8 cellular contexts compared by ENCODE assay signal in genomic region chr11:46315033-46315738, GRCh38. TPM values are rescaled to one million over a fixed set of nuclear protein-coding genes. Genes with fewer than 3 reads are reported as not detected.
A peak's percentile ranks its signal among the peaks of the same experiment; 100 is the strongest.
DNase-seq lines count a peak whose midpoint lies in the region; TF ChIP-seq lines count a peak whose summit lies in the region.

No MANE protein-coding gene starts in this region.

- peak; percentile 94 for TF ChIP-seq CTCF in choroid plexus epithelial cell (conservative IDR thresholded peaks at IDR 0.05; ENCODE audit: low read depth, low read length)

- DNase-seq in activated gamma-delta T cell treated with Interleukin-2 at 50 U/mL for 16 hours, result peak; percentile 75
- no peak for DNase-seq in activated gamma-delta T cell (lab: John Stamatoyannopoulos, UW)
- DNase-seq in NCI-H226, result peak; percentile 67
- DNase-seq in activated CD4-positive, alpha-beta T cell treated with anti-CD3 and anti-CD28 coated beads for 24 hours (ENCODE audit: low read depth in 2 of 2), result peak; percentile 69 to 75
- peak; percentile 84 for DNase-seq in choroid plexus epithelial cell (ENCODE audit: low read depth)
- peak; percentile 76 to 77 for DNase-seq in lung microvascular endothelial cell (ENCODE audit: low read depth in 2 of 2)
- peak; percentile 60 for DNase-seq in stimulated activated CD8-positive, alpha-beta memory T cell treated with anti-CD3 and anti-CD28 coated beads, Interleukin-4, amount 100 ng/mL, for 24 hours (ENCODE audit: low read depth)
- DNase-seq in NCI-H2107 (lab: John Stamatoyannopoulos, UW), result no peak

- no peak overlapping the region for H3K4me3 ChIP-seq in choroid plexus epithelial cell (ENCODE audit: low read depth, low read length)

RNA-seq across cellular contexts. Expression of gene DGKZ, which starts 32.1 kb away (rescaled TPM):
- 44.7 and 46.2 TPM in 2 replicates for total RNA-seq in lung microvascular endothelial cell

RNA-seq across cellular contexts. Expression of gene CREB3L1, which starts 37.7 kb away (rescaled TPM):
- under 0.01 and 0.20 TPM in 2 replicates for total RNA-seq in lung microvascular endothelial cell

Comparison
In these comparisons a context has a peak if more than half of its experiments do, and no peak if none do; other contexts are left out.
1. DNase-seq: peak in activated gamma-delta T cell treated with Interleukin-2 at 50 U/mL for 16 hours (single experiment), NCI-H226 (single experiment), activated CD4-positive, alpha-beta T cell treated with anti-CD3 and anti-CD28 coated beads for 24 hours (2 of 2), choroid plexus epithelial cell (single experiment), lung microvascular endothelial cell (2 of 2) and stimulated activated CD8-positive, alpha-beta memory T cell treated with anti-CD3 and anti-CD28 coated beads, Interleukin-4, amount 100 ng/mL, for 24 hours (single experiment); none in activated gamma-delta T cell (single experiment) and NCI-H2107 (single experiment).